Comparison of ENCODE assay signal across 11 cellular contexts in genomic region chr10:79237801-79238520, GRCh38.
DNase-seq lines count a peak whose midpoint lies in the region; ATAC-seq and TF ChIP-seq lines count a peak whose summit lies in the region.
"Had no signal": no experiment of that assay in that cellular context is flagged by ENCODE, and none has a peak within 500 bp of the region (broad histone marks: within the 10 kb centered on the region; RNA-seq: fewer than 3 reads in every experiment).

No MANE protein-coding gene starts in this region.

- peaks cover 41 to 100% (median 73%) of the 10 kb centered on the region in 4 donors for H3K4me1 ChIP-seq in stomach

- intact Hi-C loops in stomach (cut with DNase I; ENCODE audit: low total_unique reads) = no loop called here

- no peak for TF ChIP-seq POLR2A in stomach (IDR thresholded peaks at IDR 0.05)

- H3K4me3 ChIP-seq in stomach = no peak overlapping the region

- no peak for TF ChIP-seq CTCF in stomach (IDR thresholded peaks at IDR 0.05)

- peaks cover 0 to 33% (median 22%) of the 10 kb centered on the region in 4 donors for H3K36me3 ChIP-seq in stomach

- ATAC-seq in HG02840 (IDR thresholded peaks at IDR 0.05; ENCODE audit: low FRiP score, unreplicated experiment) = no peak
- ATAC-seq in HG03571 (IDR thresholded peaks at IDR 0.05; ENCODE audit: unreplicated experiment) = no peak
- ATAC-seq: left lobe of liver had no signal

- H3K27me3 ChIP-seq in stomach = no peaks in the 10 kb centered on the region

- H3K27ac ChIP-seq in stomach = peak overlapping the region in 4 of 5 donors; percentile 18 to 68 (median 61)
- H3K27ac ChIP-seq: 22Rv1 had no signal

- H3K9me3 ChIP-seq in stomach = no peaks in the 10 kb centered on the region

- DNase-seq in NCI-H1105 treated with DMSO at 0.1 percent for 48 hours (lab: John Stamatoyannopoulos, UW) = peak; percentile 7
- DNase-seq in NCI-H1105 (lab: John Stamatoyannopoulos, UW) = no peak
- DNase-seq in astrocyte of the hippocampus (ENCODE audit: low read depth, low spot score) = peak; percentile 29
- DNase-seq in kidney tubule cell (ENCODE audit: low spot score) = peak; percentile 18
- DNase-seq in stomach = no peak
- DNase-seq in SW 1271 (lab: John Stamatoyannopoulos, UW) = no peak
- DNase-seq: NCI-H1092 treated with DMSO at 0.1 percent for 48 hours had no signal

- no peak for TF ChIP-seq EP300 in stomach (IDR thresholded peaks at IDR 0.05)

- 45 to 59% (median 55%) methylated on average over 14 to 15 of the region's 15 CpGs for WGBS in stomach, 5 donors

Comparison
In these comparisons a context has a peak if more than half of its experiments do, and no peak if none do; other contexts are left out.
1. DNase-seq: peak in NCI-H1105 treated with DMSO at 0.1 percent for 48 hours (single experiment), astrocyte of the hippocampus (single experiment) and kidney tubule cell (single experiment); none in NCI-H1105 (single experiment), stomach (single experiment) and SW 1271 (0 of 2).